In the genomic region with DNA sequence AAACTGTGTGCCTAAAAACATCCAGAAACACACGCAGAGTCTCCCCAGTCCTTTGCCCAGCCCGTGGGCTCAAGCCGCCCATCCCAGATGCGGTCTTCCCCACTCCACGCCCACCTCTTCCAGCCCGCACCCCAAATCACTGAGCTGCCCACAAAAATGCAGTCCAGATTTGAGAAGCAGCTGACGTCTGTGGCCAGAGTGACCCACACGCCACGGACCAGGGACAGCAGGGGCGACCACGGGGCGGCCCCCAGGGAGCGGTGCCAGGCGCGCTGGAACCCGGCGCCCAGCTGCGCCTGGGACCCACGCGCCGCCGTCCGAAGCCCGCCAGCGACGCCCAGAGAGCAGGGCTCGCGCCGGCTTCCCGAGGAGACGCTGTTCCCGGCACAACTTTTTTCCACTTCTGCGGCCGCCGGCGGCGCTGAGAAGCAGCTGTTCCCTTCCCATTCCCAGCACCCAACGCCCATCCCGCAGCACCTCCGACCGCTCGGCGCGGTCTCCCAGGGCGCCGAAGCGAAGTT, we compare ENCODE assay signal across 8 cellular contexts. TPM values are rescaled to one million over a fixed set of nuclear protein-coding genes. Genes with fewer than 3 reads are reported as not detected.
A peak's percentile ranks its signal among the peaks of the same experiment; 100 is the strongest.
DNase-seq lines count a peak whose midpoint lies in the region; ATAC-seq and TF ChIP-seq lines count a peak whose summit lies in the region.

No MANE protein-coding gene starts in this region.

- POLR2A ChIA-PET in HEK293 (lab: Yijun Ruan, JAX), result interaction anchor here (1.0 to 2.3 kb wide), 7 partner anchors 9 to 337 kb away, joined by 3 to 9 read pairs (median 3); a partner anchor contains a TSS

- intact Hi-C loops in sciatic nerve (cut with DNase I), result no loop called here

- peak overlapping the region; percentile 77 for H3K4me3 ChIP-seq in HEK293 (ENCODE audit: low read depth, low read length)
- peak overlapping the region; percentile 56 for H3K4me3 ChIP-seq in NB4 (ENCODE audit: low read depth, low read length)
- H3K4me3 ChIP-seq in iPS-18a (ENCODE audit: low read length), result peak overlapping the region; percentile 95

- no peaks in the 10 kb centered on the region for H3K9me3 ChIP-seq in HEK293 (ENCODE audit: control insufficient read depth, insufficient read depth, low read depth, low read length)
- H3K9me3 ChIP-seq in iPS-18a (ENCODE audit: control insufficient read depth, low read depth, low read length), result no peaks in the 10 kb centered on the region

- peak overlapping the region; percentile 95 for H3K27ac ChIP-seq in HEK293 (ENCODE audit: extremely low read depth, low read depth, low read length)
- peak overlapping the region; percentile 54 for H3K27ac ChIP-seq in iPS-18a (ENCODE audit: low read length)

- CTCF ChIA-PET in HEK293 (lab: Yijun Ruan, JAX), result interaction anchor here (1.5 kb wide), 1 partner anchor 10 kb away, joined by 7 read pairs; no protein-coding TSS in a partner anchor

- TF ChIP-seq CTCF in HEK293 (tag by site-specific recombination; IDR thresholded peaks at IDR 0.05), result peak; percentile 61
- TF ChIP-seq CTCF in NB4 (IDR thresholded peaks at IDR 0.05; ENCODE audit: low read depth, low read length), result no peak

- peaks cover 9% of the 10 kb centered on the region for H3K4me1 ChIP-seq in HEK293 (ENCODE audit: control insufficient read depth, insufficient read depth, low read length)
- peaks cover 19% of the 10 kb centered on the region for H3K4me1 ChIP-seq in iPS-18a (ENCODE audit: control insufficient read depth, low read depth, low read length)

- TF ChIP-seq POLR2A in NB4 (IDR thresholded peaks at IDR 0.05; ENCODE audit: extremely low read depth, insufficient read length), result no peak

- H3K36me3 ChIP-seq in HEK293 (ENCODE audit: control insufficient read depth in 2 of 2, insufficient read depth in 1 of 2, low read length in 2 of 2), result peaks cover 0 to 4% of the 10 kb centered on the region in 2 experiments; a peak in 1 of 3 replicates
- peaks cover 3% of the 10 kb centered on the region for H3K36me3 ChIP-seq in iPS-18a (ENCODE audit: control insufficient read depth, low read depth, low read length)

- no peaks in the 10 kb centered on the region for H3K27me3 ChIP-seq in iPS-18a (ENCODE audit: control insufficient read depth, insufficient read depth, low read length)

- peak; percentile 52 for ATAC-seq in sciatic nerve

- DNase-seq in NCI-H82 (lab: John Stamatoyannopoulos, UW), result peak; percentile 73
- no peak for DNase-seq in NCI-H82 treated with DMSO at 0.1 percent for 48 hours (lab: John Stamatoyannopoulos, UW; ENCODE audit: unreplicated experiment)
- DNase-seq in NB4 (ENCODE audit: low read depth), result no peak
- DNase-seq in astrocyte of the hippocampus (ENCODE audit: low read depth, low spot score), result peak; percentile 84
- peak; percentile 82 for DNase-seq in sciatic nerve (ENCODE audit: low spot score)
- no peak for DNase-seq in activated CD4-positive, CD25-positive, alpha-beta regulatory T cell (lab: John Stamatoyannopoulos, UW)

- peak overlapping the region; percentile 78 for H3K9ac ChIP-seq in iPS-18a (ENCODE audit: low read length)

TF ChIP-seq in HEK293, 187 proteins besides CTCF, POLR2A, EP300 and RAD21 (continues in another document):
- TF ChIP-seq FEZF1 (tag by site-specific recombination; IDR thresholded peaks at IDR 0.05) (no peak), ZBTB8A (tag by site-specific recombination; IDR thresholded peaks at IDR 0.05) (peak; percentile 97), ZNF19 (tag by site-specific recombination; IDR thresholded peaks at IDR 0.05; ENCODE audit: low read depth) (no peak), ZFP69B (tag by site-specific recombination; IDR thresholded peaks at IDR 0.05) (0 out of 2 replicates have a peak, but pooled peaks have one; percentile 22), ZNF10 (tag by site-specific recombination; IDR thresholded peaks at IDR 0.05) (no peak), ZNF785 (tag by site-specific recombination; IDR thresholded peaks at IDR 0.05) (no peak), SP7 (tag by site-specific recombination; IDR thresholded peaks at IDR 0.05) (no peak), ZBTB20 (tag by site-specific recombination; IDR thresholded peaks at IDR 0.05) (peak; percentile 35; the same call in 1 of the 2 replicates), ZNF548 (tag by site-specific recombination; IDR thresholded peaks at IDR 0.05) (no peak), ZXDB (tag by site-specific recombination; IDR thresholded peaks at IDR 0.05) (peak; percentile 68), KLF8 (tag by site-specific recombination; IDR thresholded peaks at IDR 0.05) (no peak), ZNF426 (tag by site-specific recombination; IDR thresholded peaks at IDR 0.05) (no peak), GLIS1 (tag by site-specific recombination; IDR thresholded peaks at IDR 0.05) (peak; percentile 68; the same call in 1 of the 2 replicates), ZNF510 (tag by site-specific recombination; IDR thresholded peaks at IDR 0.05; ENCODE audit: insufficient replicate concordance) (no peak), ZNF311 (tag by site-specific recombination; IDR thresholded peaks at IDR 0.05; ENCODE audit: borderline replicate concordance) (no peak), ZNF121 (tag by site-specific recombination; IDR thresholded peaks at IDR 0.05) (no peak), ZNF248 (tag by site-specific recombination; IDR thresholded peaks at IDR 0.05) (no peak), ZNF658 (tag by site-specific recombination; IDR thresholded peaks at IDR 0.05) (no peak), ZNF354C (tag by site-specific recombination; IDR thresholded peaks at IDR 0.05; ENCODE audit: borderline replicate concordance, low read depth) (no peak), ZSCAN23 (tag by site-specific recombination; IDR thresholded peaks at IDR 0.05) (no peak), ZNF2 (tag by site-specific recombination; IDR thresholded peaks at IDR 0.05) (0 out of 2 replicates have a peak, but pooled peaks have one; percentile 47), MYNN (tag by site-specific recombination; IDR thresholded peaks at IDR 0.05; ENCODE audit: borderline replicate concordance) (no peak)
- TF ChIP-seq, protein P1, sequence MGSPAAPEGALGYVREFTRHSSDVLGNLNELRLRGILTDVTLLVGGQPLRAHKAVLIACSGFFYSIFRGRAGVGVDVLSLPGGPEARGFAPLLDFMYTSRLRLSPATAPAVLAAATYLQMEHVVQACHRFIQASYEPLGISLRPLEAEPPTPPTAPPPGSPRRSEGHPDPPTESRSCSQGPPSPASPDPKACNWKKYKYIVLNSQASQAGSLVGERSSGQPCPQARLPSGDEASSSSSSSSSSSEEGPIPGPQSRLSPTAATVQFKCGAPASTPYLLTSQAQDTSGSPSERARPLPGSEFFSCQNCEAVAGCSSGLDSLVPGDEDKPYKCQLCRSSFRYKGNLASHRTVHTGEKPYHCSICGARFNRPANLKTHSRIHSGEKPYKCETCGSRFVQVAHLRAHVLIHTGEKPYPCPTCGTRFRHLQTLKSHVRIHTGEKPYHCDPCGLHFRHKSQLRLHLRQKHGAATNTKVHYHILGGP (tag by site-specific recombination; IDR thresholded peaks at IDR 0.05), result no peak
- TF ChIP-seq, protein P2, sequence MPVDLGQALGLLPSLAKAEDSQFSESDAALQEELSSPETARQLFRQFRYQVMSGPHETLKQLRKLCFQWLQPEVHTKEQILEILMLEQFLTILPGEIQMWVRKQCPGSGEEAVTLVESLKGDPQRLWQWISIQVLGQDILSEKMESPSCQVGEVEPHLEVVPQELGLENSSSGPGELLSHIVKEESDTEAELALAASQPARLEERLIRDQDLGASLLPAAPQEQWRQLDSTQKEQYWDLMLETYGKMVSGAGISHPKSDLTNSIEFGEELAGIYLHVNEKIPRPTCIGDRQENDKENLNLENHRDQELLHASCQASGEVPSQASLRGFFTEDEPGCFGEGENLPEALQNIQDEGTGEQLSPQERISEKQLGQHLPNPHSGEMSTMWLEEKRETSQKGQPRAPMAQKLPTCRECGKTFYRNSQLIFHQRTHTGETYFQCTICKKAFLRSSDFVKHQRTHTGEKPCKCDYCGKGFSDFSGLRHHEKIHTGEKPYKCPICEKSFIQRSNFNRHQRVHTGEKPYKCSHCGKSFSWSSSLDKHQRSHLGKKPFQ (tag by site-specific recombination; IDR thresholded peaks at IDR 0.05), result no peak
- TF ChIP-seq, protein P3, sequence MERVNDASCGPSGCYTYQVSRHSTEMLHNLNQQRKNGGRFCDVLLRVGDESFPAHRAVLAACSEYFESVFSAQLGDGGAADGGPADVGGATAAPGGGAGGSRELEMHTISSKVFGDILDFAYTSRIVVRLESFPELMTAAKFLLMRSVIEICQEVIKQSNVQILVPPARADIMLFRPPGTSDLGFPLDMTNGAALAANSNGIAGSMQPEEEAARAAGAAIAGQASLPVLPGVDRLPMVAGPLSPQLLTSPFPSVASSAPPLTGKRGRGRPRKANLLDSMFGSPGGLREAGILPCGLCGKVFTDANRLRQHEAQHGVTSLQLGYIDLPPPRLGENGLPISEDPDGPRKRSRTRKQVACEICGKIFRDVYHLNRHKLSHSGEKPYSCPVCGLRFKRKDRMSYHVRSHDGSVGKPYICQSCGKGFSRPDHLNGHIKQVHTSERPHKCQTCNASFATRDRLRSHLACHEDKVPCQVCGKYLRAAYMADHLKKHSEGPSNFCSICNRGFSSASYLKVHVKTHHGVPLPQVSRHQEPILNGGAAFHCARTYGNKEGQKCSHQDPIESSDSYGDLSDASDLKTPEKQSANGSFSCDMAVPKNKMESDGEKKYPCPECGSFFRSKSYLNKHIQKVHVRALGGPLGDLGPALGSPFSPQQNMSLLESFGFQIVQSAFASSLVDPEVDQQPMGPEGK (tag by site-specific recombination; IDR thresholded peaks at IDR 0.05), result peak; percentile 52; the same call in 1 of the 2 replicates
- TF ChIP-seq, protein P4, sequence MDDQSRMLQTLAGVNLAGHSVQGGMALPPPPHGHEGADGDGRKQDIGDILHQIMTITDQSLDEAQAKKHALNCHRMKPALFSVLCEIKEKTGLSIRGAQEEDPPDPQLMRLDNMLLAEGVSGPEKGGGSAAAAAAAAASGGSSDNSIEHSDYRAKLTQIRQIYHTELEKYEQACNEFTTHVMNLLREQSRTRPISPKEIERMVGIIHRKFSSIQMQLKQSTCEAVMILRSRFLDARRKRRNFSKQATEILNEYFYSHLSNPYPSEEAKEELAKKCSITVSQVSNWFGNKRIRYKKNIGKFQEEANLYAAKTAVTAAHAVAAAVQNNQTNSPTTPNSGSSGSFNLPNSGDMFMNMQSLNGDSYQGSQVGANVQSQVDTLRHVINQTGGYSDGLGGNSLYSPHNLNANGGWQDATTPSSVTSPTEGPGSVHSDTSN (CRISPR knock-in tag; IDR thresholded peaks at IDR 0.05), result no peak; the same call in 1 of the 2 replicates

RNA-seq across cellular contexts. Expression of a gene that starts 0.7 kb away (rescaled TPM):
- 33.4 TPM for total RNA-seq in sciatic nerve

Comparison
In these comparisons a context has a peak if more than half of its experiments do, and no peak if none do; other contexts are left out.
1. DNase-seq: peak in NCI-H82 (single experiment), astrocyte of the hippocampus (single experiment) and sciatic nerve (single experiment); none in NCI-H82 treated with DMSO at 0.1 percent for 48 hours (single experiment), NB4 (single experiment) and activated CD4-positive, CD25-positive, alpha-beta regulatory T cell (0 of 4).
2. Peak in every context shown above with its lines, with median percentiles within 50 percentile points of each other: H3K4me3 ChIP-seq.